Comparison of ENCODE assay signal across 9 cellular contexts in genomic region chr19:48308695-48309586, GRCh38. TPM values are rescaled to one million over a fixed set of nuclear protein-coding genes. Genes with fewer than 3 reads are reported as not detected.
A peak's percentile ranks its signal among the peaks of the same experiment; 100 is the strongest.
DNase-seq lines count a peak whose midpoint lies in the region; ATAC-seq, FAIRE-seq and TF ChIP-seq lines count a peak whose summit lies in the region.
"Had no signal": no experiment of that assay in that cellular context is flagged by ENCODE, and none has a peak within 500 bp of the region (broad histone marks: within the 10 kb centered on the region; RNA-seq: fewer than 3 reads in every experiment).

No MANE protein-coding gene starts in this region.

- H3K4me1 ChIP-seq in endothelial cell of umbilical vein (ENCODE audit: control insufficient read depth, extremely low read depth, insufficient read depth, low read length): peaks cover 20% of the 10 kb centered on the region

- POLR2A ChIA-PET in endothelial cell of umbilical vein (lab: Charles Lee): interaction anchor here (0.7 kb wide), 1 partner anchor 9 kb away, joined by 5 read pairs; no protein-coding TSS in a partner anchor

- H3K9ac ChIP-seq in endothelial cell of umbilical vein (replicated peaks; ENCODE audit: extremely low read depth, insufficient read depth, low read length): no peak overlapping the region

- dilution Hi-C loops in endothelial cell of umbilical vein (cut with MboI; ENCODE audit: extremely low pct_ligation_motif_present, low sequenced_read_pairs): no loop called here

- H3K9me3 ChIP-seq in endothelial cell of umbilical vein (replicated peaks; ENCODE audit: control insufficient read depth, insufficient read depth, low read length): no peaks in the 10 kb centered on the region

- H3K79me2 ChIP-seq in endothelial cell of umbilical vein (ENCODE audit: control insufficient read depth, insufficient read depth, low read length): no peaks in the 10 kb centered on the region

- CTCF ChIA-PET in endothelial cell of umbilical vein (lab: Charles Lee): interaction anchor here (0.9 to 1.5 kb wide), 7 partner anchors 10 to 42 kb away, joined by 3 to 8 read pairs (median 5); no protein-coding TSS in a partner anchor

- no TSS peak for BruUV-seq in endothelial cell of umbilical vein (replicated peaks; lab: Mats Ljungman, UMichigan)

- no peak overlapping the region for H3K4me2 ChIP-seq in endothelial cell of umbilical vein (ENCODE audit: insufficient read depth, low read length)

- H2AFZ ChIP-seq in endothelial cell of umbilical vein (ENCODE audit: low read depth, low read length): no peak overlapping the region

- peaks cover 4 to 6% of the 10 kb centered on the region in 2 experiments for H3K27me3 ChIP-seq in endothelial cell of umbilical vein (ENCODE audit: control insufficient read depth in 2 of 2, insufficient read depth in 2 of 2, low read length in 2 of 2)

- H3K27ac ChIP-seq in endothelial cell of umbilical vein (ENCODE audit: insufficient read depth, low read depth, low read length): no peak overlapping the region

- intact Hi-C loops in endothelial cell of umbilical vein (cut with micrococcal nuclease): no loop called here

- ATAC-seq in HG03196 (IDR thresholded peaks at IDR 0.05; ENCODE audit: unreplicated experiment) (no peak), GM21447 (IDR thresholded peaks at IDR 0.05; ENCODE audit: unreplicated experiment) (no peak)

- TF ChIP-seq CTCF in GM12864 (IDR thresholded peaks at IDR 0.05; ENCODE audit: low read depth, low read length, missing control alignments): peak; percentile 17
- peak in 1 of 2 donors; percentile 36 for TF ChIP-seq CTCF in endothelial cell of umbilical vein (IDR thresholded peaks at IDR 0.05; ENCODE audit: extremely low read depth in 1 of 2, insufficient read depth in 1 of 2, low read depth in 1 of 2, low read length in 2 of 2)

- FAIRE-seq in endothelial cell of umbilical vein (lab: Jason Lieb, UNC): peak; percentile 26

- no peaks in the 10 kb centered on the region for H3K9me1 ChIP-seq in endothelial cell of umbilical vein (replicated peaks; ENCODE audit: control insufficient read depth, extremely low read depth, insufficient read depth, low read length)

- TF ChIP-seq POLR2A in endothelial cell of umbilical vein (IDR thresholded peaks at IDR 0.05; ENCODE audit: low read depth, low read length): no peak

- H3K4me3 ChIP-seq in GM12864 (ENCODE audit: low read depth, low read length) (no peak overlapping the region), endothelial cell of umbilical vein (replicated peaks in 1 of 3; ENCODE audit: insufficient read depth in 1 of 3, low read depth in 1 of 3, low read length in 3 of 3) (no peak overlapping the region)

- H3K36me3 ChIP-seq in endothelial cell of umbilical vein (ENCODE audit: control insufficient read depth in 2 of 2, extremely low read depth in 1 of 2, insufficient read depth in 2 of 2, low read length in 2 of 2): no peaks in the 10 kb centered on the region

- no peak for DNase-seq in GM12864 (ENCODE audit: low read depth)
- peak; percentile 40 for DNase-seq in NCI-H1694 treated with DMSO at 0.1 percent for 48 hours (lab: John Stamatoyannopoulos, UW)
- peak; percentile 25 for DNase-seq in endothelial cell of umbilical vein (ENCODE audit: low read depth, low spot score)
- peak in 32 of 56 donors; percentile 8 to 70 (median 35) for DNase-seq in nucleus accumbens (lab: John Stamatoyannopoulos, UW)
- DNase-seq in NCI-H748 treated with DMSO at 0.1 percent for 48 hours (lab: John Stamatoyannopoulos, UW): no peak
- no peak for DNase-seq in mesenteric fat pad (ENCODE audit: low spot score)
- DNase-seq: activated CD4-positive, alpha-beta memory T cell treated with anti-CD3 and anti-CD28 coated beads, Interleukin-2, amount 10 ng/mL, durations not matched to agents 7 days and 5 days had no signal

- no peaks in the 10 kb centered on the region for H4K20me1 ChIP-seq in endothelial cell of umbilical vein (replicated peaks; ENCODE audit: control insufficient read depth, extremely low read depth, insufficient read depth, low read length)

TF ChIP-seq in endothelial cell of umbilical vein, 7 proteins besides CTCF, POLR2A, EP300 and RAD21:
- no peak for TF ChIP-seq EZH2 (IDR thresholded peaks at IDR 0.05; ENCODE audit: borderline replicate concordance, low read depth, low read length, severe bottlenecking)
- no peak for TF ChIP-seq JUN (IDR thresholded peaks at IDR 0.05; ENCODE audit: borderline replicate concordance, insufficient read depth, insufficient read length, low read depth)
- TF ChIP-seq POLR2AphosphoS5 (IDR thresholded peaks at IDR 0.05; ENCODE audit: insufficient read depth, low read depth, low read length): no peak
- no peak for TF ChIP-seq FOS (IDR thresholded peaks at IDR 0.05; ENCODE audit: borderline replicate concordance, insufficient read depth, low read length)
- no peak for TF ChIP-seq MYC (IDR thresholded peaks at IDR 0.05; ENCODE audit: low read depth, low read length)
- TF ChIP-seq GATA2 (IDR thresholded peaks at IDR 0.05; ENCODE audit: insufficient read depth, insufficient read length, low read depth, low read length): no peak
- no peak for TF ChIP-seq MAX (IDR thresholded peaks at IDR 0.05; ENCODE audit: insufficient read depth, insufficient read length)

RNA-seq across cellular contexts. Expression of gene EMP3, which starts 16.4 kb away (rescaled TPM):
- 107 and 127 TPM in 2 replicates for total RNA-seq in endothelial cell of umbilical vein
- 406 and 565 TPM in 2 replicates for polyA plus RNA-seq in endothelial cell of umbilical vein
- polyA plus RNA-seq in endothelial cell of umbilical vein (2011; cell fraction: cytosol; rRNA removed): 210 and 239 TPM in 2 replicates
- polyA plus RNA-seq in endothelial cell of umbilical vein (2011; cell fraction: nucleus; rRNA removed): 66.3 and 79.3 TPM in 2 replicates
- polyA plus RNA-seq in endothelial cell of umbilical vein (2012): 182 and 216 TPM in 2 replicates
- 141 and 170 TPM in 2 replicates for polyA minus RNA-seq in endothelial cell of umbilical vein
- 101 TPM for polyA minus RNA-seq in endothelial cell of umbilical vein (2011; cell fraction: cytosol; rRNA and poly(A)+ RNA removed)
- 28.9 and 33.6 TPM in 2 replicates for polyA minus RNA-seq in endothelial cell of umbilical vein (2011; cell fraction: nucleus; rRNA and poly(A)+ RNA removed)
- 91.4 TPM for total RNA-seq in mesenteric fat pad

RNA-seq across cellular contexts. Expression of gene ZNF114, which starts 39.1 kb away (rescaled TPM):
- total RNA-seq in endothelial cell of umbilical vein: 0.39 and 1.5 TPM in 2 replicates
- 0.12 and 0.38 TPM in 2 replicates for polyA plus RNA-seq in endothelial cell of umbilical vein
- 0.44 and 0.68 TPM in 2 replicates for polyA plus RNA-seq in endothelial cell of umbilical vein (2011; cell fraction: cytosol; rRNA removed)
- 0.24 and 0.34 TPM in 2 replicates for polyA plus RNA-seq in endothelial cell of umbilical vein (2011; cell fraction: nucleus; rRNA removed)
- polyA plus RNA-seq in endothelial cell of umbilical vein (2012): 0.35 and 0.36 TPM in 2 replicates
- 1.1 TPM in 1 of 2 replicates, not detected in the other for polyA minus RNA-seq in endothelial cell of umbilical vein
- polyA minus RNA-seq in endothelial cell of umbilical vein (2011; cell fraction: cytosol; rRNA and poly(A)+ RNA removed): 5.5 TPM
- polyA minus RNA-seq in endothelial cell of umbilical vein (2011; cell fraction: nucleus; rRNA and poly(A)+ RNA removed): 0.48 and 0.96 TPM in 2 replicates
- 0.87 TPM for total RNA-seq in mesenteric fat pad

RNA-seq across cellular contexts. Expression of gene CARD8, which starts 53.2 kb away (rescaled TPM):
- total RNA-seq in endothelial cell of umbilical vein (123 and 156 TPM in 2 replicates), mesenteric fat pad (57.6 TPM)
- polyA plus RNA-seq in endothelial cell of umbilical vein: 57.3 and 64.6 TPM in 2 replicates
- polyA plus RNA-seq in endothelial cell of umbilical vein (2011; cell fraction: cytosol; rRNA removed): 53.3 and 56.2 TPM in 2 replicates
- 398 and 519 TPM in 2 replicates for polyA plus RNA-seq in endothelial cell of umbilical vein (2011; cell fraction: nucleus; rRNA removed)
- 158 and 170 TPM in 2 replicates for polyA plus RNA-seq in endothelial cell of umbilical vein (2012)
- polyA minus RNA-seq in endothelial cell of umbilical vein: 67.7 and 82.8 TPM in 2 replicates
- polyA minus RNA-seq in endothelial cell of umbilical vein (2011; cell fraction: cytosol; rRNA and poly(A)+ RNA removed): 4.3 TPM
- 143 and 242 TPM in 2 replicates for polyA minus RNA-seq in endothelial cell of umbilical vein (2011; cell fraction: nucleus; rRNA and poly(A)+ RNA removed)

RNA-seq across cellular contexts. Expression of gene TMEM143, which starts 54.8 kb away (rescaled TPM):
- 4.6 and 7.3 TPM in 2 replicates for total RNA-seq in endothelial cell of umbilical vein
- polyA plus RNA-seq in endothelial cell of umbilical vein: 5.4 and 6.2 TPM in 2 replicates
- polyA plus RNA-seq in endothelial cell of umbilical vein (2011; cell fraction: cytosol; rRNA removed): 3.0 and 3.7 TPM in 2 replicates
- polyA plus RNA-seq in endothelial cell of umbilical vein (2011; cell fraction: nucleus; rRNA removed): 15.8 and 21.1 TPM in 2 replicates
- 2.5 and 4.5 TPM in 2 replicates for polyA plus RNA-seq in endothelial cell of umbilical vein (2012)
- polyA minus RNA-seq in endothelial cell of umbilical vein: 3.7 and 4.2 TPM in 2 replicates
- polyA minus RNA-seq in endothelial cell of umbilical vein (2011; cell fraction: cytosol; rRNA and poly(A)+ RNA removed): 10.2 TPM
- polyA minus RNA-seq in endothelial cell of umbilical vein (2011; cell fraction: nucleus; rRNA and poly(A)+ RNA removed): 3.8 and 3.9 TPM in 2 replicates
- total RNA-seq in mesenteric fat pad: 5.8 TPM

RNA-seq across cellular contexts. Expression of gene SYNGR4, which starts 55.2 kb away (rescaled TPM):
- total RNA-seq in endothelial cell of umbilical vein (not detected in 2 replicates), mesenteric fat pad (not detected)
- polyA plus RNA-seq in endothelial cell of umbilical vein: not detected in 2 replicates
- not detected in 2 replicates for polyA plus RNA-seq in endothelial cell of umbilical vein (2011; cell fraction: cytosol; rRNA removed)
- polyA plus RNA-seq in endothelial cell of umbilical vein (2011; cell fraction: nucleus; rRNA removed): not detected in 2 replicates
- polyA plus RNA-seq in endothelial cell of umbilical vein (2012): not detected in 2 replicates
- not detected in 2 replicates for polyA minus RNA-seq in endothelial cell of umbilical vein
- polyA minus RNA-seq in endothelial cell of umbilical vein (2011; cell fraction: cytosol; rRNA and poly(A)+ RNA removed): not detected
- polyA minus RNA-seq in endothelial cell of umbilical vein (2011; cell fraction: nucleus; rRNA and poly(A)+ RNA removed): not detected in 2 replicates

Comparison
In these comparisons a context has a peak if more than half of its experiments do, and no peak if none do; other contexts are left out.
1. DNase-seq: peak in NCI-H1694 treated with DMSO at 0.1 percent for 48 hours (single experiment), endothelial cell of umbilical vein (single experiment) and nucleus accumbens (32 of 56); none in GM12864 (single experiment), NCI-H748 treated with DMSO at 0.1 percent for 48 hours (single experiment) and mesenteric fat pad (single experiment).